8 cellular contexts compared by ENCODE assay signal in the genomic region with DNA sequence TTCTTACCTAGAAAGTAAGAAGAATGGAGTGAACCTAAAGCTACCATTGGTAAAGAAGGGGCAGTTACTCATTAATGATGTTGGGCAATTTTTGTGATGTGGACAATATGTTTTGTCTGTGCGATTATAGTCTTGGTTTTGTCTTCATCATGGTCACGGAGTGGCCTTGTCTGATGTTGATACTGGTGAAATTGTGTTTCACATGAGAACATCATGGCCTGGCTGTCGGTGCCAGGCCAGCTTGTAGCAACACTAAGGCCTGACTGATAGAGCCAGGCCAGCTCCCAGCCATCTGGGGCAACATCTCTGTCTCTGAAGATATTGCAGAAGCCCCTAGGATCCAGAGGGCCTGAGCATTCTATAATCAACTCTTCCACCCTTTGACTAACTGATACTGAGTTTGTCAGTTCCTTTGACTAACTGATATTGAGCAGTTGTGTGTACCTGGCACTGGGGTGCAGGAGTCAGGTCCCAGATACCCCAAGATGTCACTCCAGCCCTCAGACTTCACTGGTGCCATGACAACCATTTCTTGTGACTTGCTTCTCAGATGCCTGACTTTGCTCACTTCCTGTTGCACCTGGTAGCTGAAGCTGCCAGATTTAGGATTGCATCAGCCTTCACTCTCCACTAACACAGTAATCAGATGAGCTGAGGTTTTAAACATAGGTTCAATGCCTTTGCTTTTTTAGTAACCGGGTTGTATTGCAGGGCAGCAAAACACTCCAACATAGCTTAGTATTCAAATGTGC.
A peak's percentile ranks its signal among the peaks of the same experiment; 100 is the strongest.
DNase-seq lines count a peak whose midpoint lies in the region; ATAC-seq and TF ChIP-seq lines count a peak whose summit lies in the region.

No MANE protein-coding gene starts in this region.

- in situ Hi-C loops in GM13977 (cut with MboI; ENCODE audit: low pct_unique_long_range_greater_than_20kb, low sequenced_read_pairs, unreplicated experiment): no loop called here

- intact Hi-C loops in colonic mucosa (cut with DNase I) (no loop called here), sigmoid colon (cut with DNase I) (no loop called here)

- TF ChIP-seq CTCF in GM13977 (IDR thresholded peaks at IDR 0.05; ENCODE audit: extremely low read depth, insufficient read depth, missing control alignments) (no peak), colonic mucosa (IDR thresholded peaks at IDR 0.05) (no peak), sigmoid colon (IDR thresholded peaks at IDR 0.05) (no peak)

- no peak for TF ChIP-seq EP300 in sigmoid colon (IDR thresholded peaks at IDR 0.05)

- DNase-seq in GM13977 (ENCODE audit: low spot score): peak; percentile 66
- DNase-seq in DMS153 (lab: John Stamatoyannopoulos, UW): no peak
- no peak for DNase-seq in colonic mucosa
- DNase-seq in T-helper 9 cell: no peak
- DNase-seq in sigmoid colon: no peak

- H3K4me1 ChIP-seq in duodenal mucosa (ENCODE audit: control insufficient read depth in 1 of 2, insufficient read depth in 2 of 2, low read length in 2 of 2): no peaks in the 10 kb centered on the region
- no peaks in the 10 kb centered on the region for H3K4me1 ChIP-seq in colonic mucosa
- H3K4me1 ChIP-seq in sigmoid colon: no peaks in the 10 kb centered on the region

- WGBS in sigmoid colon, 2 donors: 80 to 90% methylated on average over 4 of the region's 4 CpGs

- ATAC-seq in GM21447 (IDR thresholded peaks at IDR 0.05; ENCODE audit: unreplicated experiment): peak; percentile 94
- ATAC-seq in HG03575 (IDR thresholded peaks at IDR 0.05; ENCODE audit: extremely low read depth, insufficient number of reproducible peaks, low FRiP score, unreplicated experiment): peak; percentile 85

- H3K36me3 ChIP-seq in duodenal mucosa (ENCODE audit: control insufficient read depth in 1 of 2, insufficient read depth in 2 of 2, low read length in 2 of 2) (peaks cover 29 to 32% of the 10 kb centered on the region in 2 donors), colonic mucosa (no peaks in the 10 kb centered on the region), sigmoid colon (peaks cover 0 to 60% (median 10%) of the 10 kb centered on the region in 4 donors)

- H3K9me3 ChIP-seq in duodenal mucosa (ENCODE audit: control insufficient read depth in 1 of 2, low read length in 2 of 2) (peaks cover 3 to 4% of the 10 kb centered on the region in 2 donors), colonic mucosa (no peaks in the 10 kb centered on the region), sigmoid colon (peaks cover 0 to 4% (median 2%) of the 10 kb centered on the region in 4 donors)

- H3K9ac ChIP-seq in duodenal mucosa (ENCODE audit: low read depth in 1 of 2, low read length in 2 of 2) (no peak overlapping the region), colonic mucosa (ENCODE audit: low read depth in 2 of 2, low read length in 2 of 2) (no peak overlapping the region)

- H3K27me3 ChIP-seq in duodenal mucosa (ENCODE audit: control insufficient read depth in 1 of 2, insufficient read depth in 2 of 2, low read length in 2 of 2) (no peaks in the 10 kb centered on the region), colonic mucosa (no peaks in the 10 kb centered on the region), sigmoid colon (no peaks in the 10 kb centered on the region)

- H3K27ac ChIP-seq in duodenal mucosa (ENCODE audit: low read depth, low read length) (peak overlapping the region; percentile 24), colonic mucosa (no peak overlapping the region), sigmoid colon (no peak overlapping the region)

- H3K4me3 ChIP-seq in duodenal mucosa (ENCODE audit: low read depth in 1 of 2, low read length in 2 of 2) (no peak overlapping the region), colonic mucosa (no peak overlapping the region), sigmoid colon (no peak overlapping the region)

- no peak for TF ChIP-seq POLR2A in sigmoid colon (IDR thresholded peaks at IDR 0.05)
